ENCODE assay signal across 21 cellular contexts in the genomic region with DNA sequence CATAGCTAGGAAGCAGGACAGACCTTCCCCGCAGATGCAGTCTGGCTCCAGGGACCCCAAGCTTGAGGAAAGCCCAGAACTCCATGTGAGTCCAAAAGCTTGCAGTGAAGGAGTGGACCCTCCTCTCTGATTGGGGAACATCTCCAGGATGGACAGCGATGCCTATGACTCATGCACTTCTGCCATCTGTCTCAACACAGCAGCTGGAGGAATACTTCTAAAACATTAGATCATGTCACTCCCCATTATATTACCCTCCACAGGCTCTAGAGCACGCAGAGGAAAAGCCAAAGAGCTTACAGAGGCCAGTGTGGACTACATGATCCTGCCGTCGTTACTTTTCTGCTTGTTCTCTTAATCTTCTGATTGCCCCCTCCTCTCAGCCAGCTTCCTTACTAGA.
A peak's percentile ranks its signal among the peaks of the same experiment; 100 is the strongest.
DNase-seq lines count a peak whose midpoint lies in the region; ATAC-seq and TF ChIP-seq lines count a peak whose summit lies in the region.
"Had no signal": no experiment of that assay in that cellular context is flagged by ENCODE, and none has a peak within 500 bp of the region (broad histone marks: within the 10 kb centered on the region; RNA-seq: fewer than 3 reads in every experiment).

No MANE protein-coding gene starts in this region.

- H3K4me1 Mint-ChIP-seq in glutamatergic neuron (ENCODE audit: low read depth, unreplicated experiment), result peaks cover 24% of the 10 kb centered on the region
- H3K4me1 Mint-ChIP-seq: immature natural killer cell; naive thymus-derived CD8-positive, alpha-beta T cell had no signal

- H3K36me3 Mint-ChIP-seq in glutamatergic neuron (ENCODE audit: unreplicated experiment), result no peaks in the 10 kb centered on the region
- H3K36me3 Mint-ChIP-seq: immature natural killer cell; naive thymus-derived CD8-positive, alpha-beta T cell had no signal

- TF ChIP-seq CTCF in A673 (conservative IDR thresholded peaks at IDR 0.05; ENCODE audit: low read depth, low read length) (no peak), glutamatergic neuron (IDR thresholded peaks at IDR 0.05; ENCODE audit: partially characterized antibody, unreplicated experiment) (no peak)

- H3K36me3 ChIP-seq in A673 (ENCODE audit: insufficient read depth, low read length, poor library complexity, severe bottlenecking), result no peaks in the 10 kb centered on the region
- H3K36me3 ChIP-seq: breast epithelium, HAP-1 had no signal

- no peaks in the 10 kb centered on the region for H3K9me3 ChIP-seq in A673 (ENCODE audit: low read depth, low read length, poor library complexity, severe bottlenecking)
- H3K9me3 ChIP-seq: breast epithelium, Caco-2, HAP-1, testis had no signal

- peak overlapping the region; percentile 65 for H3K27ac Mint-ChIP-seq in glutamatergic neuron (ENCODE audit: unreplicated experiment)
- H3K27ac Mint-ChIP-seq: immature natural killer cell; naive thymus-derived CD8-positive, alpha-beta T cell had no signal

- no TSS peak for BruUV-seq in A673 (replicated peaks; lab: Mats Ljungman, UMichigan)

- H3K4me1 ChIP-seq in A673 (ENCODE audit: insufficient read depth, low read length, poor library complexity, severe bottlenecking), result no peaks in the 10 kb centered on the region
- H3K4me1 ChIP-seq: breast epithelium, Caco-2, HAP-1, testis had no signal

- H3K27ac ChIP-seq in A673 (ENCODE audit: low read depth, low read length, poor library complexity, severe bottlenecking), result no peak overlapping the region
- H3K27ac ChIP-seq: breast epithelium, dorsolateral prefrontal cortex, testis had no signal

- H3K27me3 Mint-ChIP-seq in glutamatergic neuron (ENCODE audit: unreplicated experiment), result peaks cover 2% of the 10 kb centered on the region

- peaks cover 6% of the 10 kb centered on the region for H3K9me3 Mint-ChIP-seq in glutamatergic neuron (ENCODE audit: unreplicated experiment)

- DNase-seq in A673 (ENCODE audit: low spot score) (peak; percentile 3), DMS 273 treated with DMSO at 0.1 percent for 48 hours (lab: John Stamatoyannopoulos, UW) (peak; percentile 53), NCI-H774 (lab: John Stamatoyannopoulos, UW) (peak; percentile 51), glutamatergic neuron (peak; percentile 18), 8988T (no peak), cortex of kidney (lab: John Stamatoyannopoulos, UW) (no peak), COLO829 (ENCODE audit: low spot score) (no peak)
- DNase-seq: activated CD4-positive, CD25-positive, alpha-beta regulatory T cell; Caco-2; dorsolateral prefrontal cortex; GF-D8; immature natural killer cell; KBM-7; naive thymus-derived CD8-positive, alpha-beta T cell; NCI-H1092; NCI-H226; testis had no signal

- CTCF ChIA-PET in A673 (lab: Charles Lee), result no interaction called here

- H3K4me3 Mint-ChIP-seq in glutamatergic neuron (ENCODE audit: unreplicated experiment), result no peak overlapping the region
- H3K4me3 Mint-ChIP-seq: immature natural killer cell; naive thymus-derived CD8-positive, alpha-beta T cell had no signal

- intact Hi-C loops in A673 (cut with micrococcal nuclease; ENCODE audit: unreplicated experiment), result no loop called here

- POLR2A ChIA-PET in A673 (lab: Charles Lee; ENCODE audit: low non-redundant PET), result no interaction called here

- H3K27me3 ChIP-seq in A673 (replicated peaks; ENCODE audit: insufficient read depth, low read depth, low read length, poor library complexity), result no peaks in the 10 kb centered on the region
- H3K27me3 ChIP-seq: testis had no signal

- ATAC-seq in HG03354 (IDR thresholded peaks at IDR 0.05; ENCODE audit: poor library complexity, severe bottlenecking, unreplicated experiment), result no peak
- ATAC-seq: GM12878; naive thymus-derived CD8-positive, alpha-beta T cell had no signal

- H3K4me3 ChIP-seq in A673 (ENCODE audit: low read depth, low read length, poor library complexity, severe bottlenecking), result no peak overlapping the region
- H3K4me3 ChIP-seq: breast epithelium, dorsolateral prefrontal cortex, GM12878, HAP-1, testis had no signal

Comparison
In these comparisons a context has a peak if more than half of its experiments do, and no peak if none do; other contexts are left out.
1. DNase-seq: peak in A673 (single experiment), DMS 273 treated with DMSO at 0.1 percent for 48 hours (single experiment), NCI-H774 (single experiment) and glutamatergic neuron (single experiment); none in 8988T (single experiment), cortex of kidney (single experiment) and COLO829 (single experiment).